In the genomic region with DNA sequence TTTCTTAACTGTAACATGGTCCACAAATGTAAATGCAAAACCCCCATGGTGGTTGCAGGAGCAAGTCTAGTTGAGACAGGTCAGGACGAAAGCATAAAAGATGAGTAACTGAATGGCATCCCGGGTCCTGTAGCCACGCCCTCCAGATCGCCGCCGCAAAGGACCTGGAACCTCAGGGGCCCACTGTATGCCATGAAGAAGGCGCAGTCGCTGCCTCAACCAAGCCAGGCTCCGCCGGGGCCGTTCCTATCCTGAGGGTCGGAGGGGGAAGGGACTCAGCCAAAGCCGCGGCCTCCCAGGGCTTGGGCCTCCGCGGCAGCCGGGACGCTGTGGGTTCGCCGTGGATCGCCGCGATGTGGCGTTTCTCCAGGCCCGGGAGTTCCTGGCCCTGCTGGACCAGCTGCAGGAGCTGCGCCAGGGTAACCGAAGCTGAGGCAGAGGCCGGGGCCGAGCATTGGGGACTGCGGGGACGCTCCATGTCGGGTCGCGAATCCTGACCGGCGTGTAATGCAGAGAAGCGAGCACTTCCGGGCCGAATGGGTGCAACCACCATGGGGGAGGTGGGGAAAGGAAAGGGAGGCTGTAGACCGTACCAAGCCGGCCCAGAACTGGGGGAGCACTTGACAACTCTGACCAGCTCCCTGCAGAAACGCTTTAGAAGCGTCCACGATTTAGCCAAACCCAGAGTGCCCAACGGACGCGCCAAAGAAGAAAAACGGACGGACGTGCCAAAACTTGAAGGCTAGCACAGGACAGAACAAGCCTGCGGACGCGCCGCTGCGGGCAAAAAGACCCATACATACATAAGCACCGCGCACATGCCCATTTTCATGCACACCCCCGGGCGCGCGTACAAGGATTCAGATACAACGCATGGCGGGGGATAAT, we compare ENCODE assay signal across 8 cellular contexts. TPM values are rescaled to one million over a fixed set of nuclear protein-coding genes. Genes with fewer than 3 reads are reported as not detected.
A peak's percentile ranks its signal among the peaks of the same experiment; 100 is the strongest.
DNase-seq lines count a peak whose midpoint lies in the region; ATAC-seq lines count a peak whose summit lies in the region.

No MANE protein-coding gene starts in this region.

- peak; percentile 84 for ATAC-seq in GM19043 (IDR thresholded peaks at IDR 0.05; ENCODE audit: low read depth, unreplicated experiment)
- peak; percentile 92 for ATAC-seq in HG03354 (IDR thresholded peaks at IDR 0.05; ENCODE audit: poor library complexity, severe bottlenecking, unreplicated experiment)
- ATAC-seq in left colon: peak; percentile 98

- DNase-seq in AG20443 (ENCODE audit: low spot score): peak; percentile 97
- peak; percentile 96 for DNase-seq in NCI-H510A (lab: John Stamatoyannopoulos, UW)
- peak; percentile 95 for DNase-seq in activated CD4-positive, alpha-beta T cell treated with anti-CD3 and anti-CD28 coated beads for 48 hours
- peak; percentile 94 to 97 for DNase-seq in left colon
- peak; percentile 73 to 90 (median 82) for DNase-seq in stimulated activated CD4-positive, alpha-beta T cell treated with anti-CD3 and anti-CD28 coated beads, Interleukin-1b, Interleukin-23, amount 100 ng/mL, for 24 hours (ENCODE audit: low read depth in 4 of 4, low spot score in 1 of 4)

- H3K27ac ChIP-seq in cingulate gyrus (ENCODE audit: low read depth, low read length): peak overlapping the region; percentile 83

- intact Hi-C loops in left colon (cut with DNase I, micrococcal nuclease): no loop called here

RNA-seq across cellular contexts. Expression of a gene that starts 11.1 kb away (rescaled TPM):
- total RNA-seq in left colon: 10 to 100 TPM; 43.7 to 50.4 TPM

RNA-seq across cellular contexts. Expression of a gene that starts 25.3 kb away (rescaled TPM):
- total RNA-seq in left colon: not detected

RNA-seq across cellular contexts. Expression of a gene that starts 38.7 kb away (rescaled TPM):
- total RNA-seq in left colon: 10 to 100 TPM; 19.6 to 25.9 TPM

Comparison
In these comparisons a context has a peak if more than half of its experiments do, and no peak if none do; other contexts are left out.
1. Peak in every context shown above with its lines: DNase-seq, ATAC-seq and H3K27ac ChIP-seq.